In the genomic region with DNA sequence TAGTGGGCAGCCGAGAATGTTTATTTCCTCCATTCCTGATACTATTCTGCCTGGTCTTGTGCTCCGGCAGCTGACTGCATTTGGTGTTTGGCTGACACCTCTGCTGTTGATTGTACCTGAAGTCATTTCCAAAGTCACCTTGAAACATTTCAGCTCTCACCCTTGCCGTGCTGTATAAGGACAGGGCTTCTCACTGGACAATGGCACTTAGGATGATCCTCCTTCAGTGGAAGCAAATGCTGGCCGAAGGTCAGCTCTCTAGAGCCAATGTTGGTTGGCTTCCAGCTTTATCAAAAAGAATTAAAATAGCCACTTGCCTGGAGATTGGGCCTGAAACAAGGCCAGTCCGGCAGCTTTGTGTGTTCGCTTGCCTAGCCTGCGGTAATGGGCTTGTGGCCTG, we compare ENCODE assay signal across 20 cellular contexts. TPM values are rescaled to one million over a fixed set of nuclear protein-coding genes. Genes with fewer than 3 reads are reported as not detected.
DNase-seq lines count a peak whose midpoint lies in the region; ATAC-seq and TF ChIP-seq lines count a peak whose summit lies in the region.
"Had no signal": no experiment of that assay in that cellular context is flagged by ENCODE, and none has a peak within 500 bp of the region (broad histone marks: within the 10 kb centered on the region; RNA-seq: fewer than 3 reads in every experiment).

No MANE protein-coding gene starts in this region.

- H3K4me3 ChIP-seq in cardiac muscle cell (no peak overlapping the region), muscle layer of duodenum (ENCODE audit: low read depth in 1 of 2, low read length in 2 of 2) (peak overlapping the region in 1 of 2 donors; percentile 9), subcutaneous abdominal adipose tissue (ENCODE audit: low read depth in 1 of 5, low read length in 5 of 5) (peak overlapping the region in 4 of 5 donors; percentile 1 to 59 (median 42))
- H3K4me3 ChIP-seq: GM12878, hepatocyte, mucosa of descending colon had no signal

- H3K27ac ChIP-seq in cardiac muscle cell (peak overlapping the region; percentile 46), muscle layer of duodenum (ENCODE audit: low read length) (peak overlapping the region; percentile 61), subcutaneous abdominal adipose tissue (ENCODE audit: low read depth, low read length) (peak overlapping the region; percentile 97)
- H3K27ac ChIP-seq: hepatocyte, neutrophil had no signal

- H3K9me3 ChIP-seq in cardiac muscle cell (ENCODE audit: low read depth) (no peaks in the 10 kb centered on the region), muscle layer of duodenum (ENCODE audit: control insufficient read depth in 1 of 2, low read length in 2 of 2) (no peaks in the 10 kb centered on the region), subcutaneous abdominal adipose tissue (ENCODE audit: control insufficient read depth in 5 of 5, low read length in 5 of 5) (no peaks in the 10 kb centered on the region)
- H3K9me3 ChIP-seq: mucosa of descending colon, neutrophil had no signal

- H3K27me3 ChIP-seq in cardiac muscle cell = no peaks in the 10 kb centered on the region
- no peaks in the 10 kb centered on the region for H3K27me3 ChIP-seq in muscle layer of duodenum (ENCODE audit: low read depth, low read length)
- H3K27me3 ChIP-seq in subcutaneous abdominal adipose tissue (ENCODE audit: control insufficient read depth in 5 of 5, insufficient read depth in 4 of 5, low read length in 5 of 5) = no peaks in the 10 kb centered on the region
- H3K27me3 ChIP-seq: hepatocyte, neutrophil had no signal

- H3K4me1 ChIP-seq in cardiac muscle cell (ENCODE audit: low read depth) (peaks cover 12% of the 10 kb centered on the region), muscle layer of duodenum (ENCODE audit: control insufficient read depth in 1 of 2, insufficient read depth in 2 of 2, low read length in 2 of 2) (peaks cover 12 to 51% of the 10 kb centered on the region in 2 donors), subcutaneous abdominal adipose tissue (ENCODE audit: control insufficient read depth in 5 of 5, insufficient read depth in 5 of 5, low read length in 5 of 5) (peaks cover 11 to 86% (median 73%) of the 10 kb centered on the region in 5 donors)

- peaks cover 3% of the 10 kb centered on the region for H3K9me3 Mint-ChIP-seq in nephron progenitor cell
- H3K9me3 Mint-ChIP-seq in stimulated activated naive B cell treated with anti-CD40 and anti-IgM and Interleukin-4, amounts not matched to agents 10 μg/mL and 1 μg/mL and 100 μg/mL, for 72 hours = no peaks in the 10 kb centered on the region
- H3K9me3 Mint-ChIP-seq: activated naive CD8-positive, alpha-beta T cell treated with anti-CD3 and anti-CD28 coated beads, Interleukin-2, amount 50 U/mL, for 24 hours; CD4-positive, CD25-positive, alpha-beta regulatory T cell; stimulated activated naive CD8-positive, alpha-beta T cell treated with anti-CD3 and anti-CD28 coated beads, Interleukin-15, amount 100 ng/mL, for 72 hours had no signal

- DNase-seq in cerebellar cortex (ENCODE audit: low spot score) (peak; percentile 39), cardiac muscle cell (ENCODE audit: low read depth in 1 of 2, low spot score in 1 of 2) (peak in 1 of 2 donors; percentile 3), nephron progenitor cell (no peak)
- no peak for DNase-seq in stimulated activated naive B cell treated with anti-CD40 and anti-IgM and Interleukin-4, amounts not matched to agents 10 μg/mL and 1 μg/mL and 100 μg/mL, for 72 hours
- DNase-seq: activated naive CD8-positive, alpha-beta T cell treated with anti-CD3 and anti-CD28 coated beads, Interleukin-2, amount 50 U/mL, for 24 hours; CD4-positive, CD25-positive, alpha-beta regulatory T cell; effector memory CD4-positive, alpha-beta T cell; mucosa of descending colon; NCI-H1092; NCI-H2081 treated with DMSO at 0.1 percent for 48 hours; NCI-H524 treated with DMSO at 0.1 percent for 48 hours; stimulated activated CD4-positive, alpha-beta T cell treated with anti-CD3 and anti-CD28 coated beads, Interleukin-2, amount 100 ng/mL, for 24 hours; stimulated activated naive CD8-positive, alpha-beta T cell treated with anti-CD3 and anti-CD28 coated beads, Interleukin-15, amount 100 ng/mL, for 72 hours had no signal

- peaks cover 5% of the 10 kb centered on the region for H3K27me3 Mint-ChIP-seq in nephron progenitor cell (ENCODE audit: low read depth, poor library complexity)
- no peaks in the 10 kb centered on the region for H3K27me3 Mint-ChIP-seq in stimulated activated naive B cell treated with anti-CD40 and anti-IgM and Interleukin-4, amounts not matched to agents 10 μg/mL and 1 μg/mL and 100 μg/mL, for 72 hours
- H3K27me3 Mint-ChIP-seq: activated naive CD8-positive, alpha-beta T cell treated with anti-CD3 and anti-CD28 coated beads, Interleukin-2, amount 50 U/mL, for 24 hours; CD4-positive, CD25-positive, alpha-beta regulatory T cell; stimulated activated naive CD8-positive, alpha-beta T cell treated with anti-CD3 and anti-CD28 coated beads, Interleukin-15, amount 100 ng/mL, for 72 hours had no signal

- H3K27ac Mint-ChIP-seq in nephron progenitor cell = no peak overlapping the region
- H3K27ac Mint-ChIP-seq in stimulated activated naive B cell treated with anti-CD40 and anti-IgM and Interleukin-4, amounts not matched to agents 10 μg/mL and 1 μg/mL and 100 μg/mL, for 72 hours = no peak overlapping the region
- H3K27ac Mint-ChIP-seq: activated naive CD8-positive, alpha-beta T cell treated with anti-CD3 and anti-CD28 coated beads, Interleukin-2, amount 50 U/mL, for 24 hours; CD4-positive, CD25-positive, alpha-beta regulatory T cell had no signal

- ATAC-seq in HG02884 (IDR thresholded peaks at IDR 0.05; ENCODE audit: unreplicated experiment) = no peak
- no peak for ATAC-seq in GM21619 (IDR thresholded peaks at IDR 0.05; ENCODE audit: unreplicated experiment)
- no peak for ATAC-seq in stimulated activated naive B cell treated with anti-CD40 and anti-IgM and Interleukin-4, amounts not matched to agents 10 μg/mL and 1 μg/mL and 100 μg/mL, for 72 hours (replicated peaks)
- ATAC-seq: activated naive CD8-positive, alpha-beta T cell treated with anti-CD3 and anti-CD28 coated beads, Interleukin-2, amount 50 U/mL, for 24 hours; GM12878; mucosa of descending colon; stimulated activated naive CD8-positive, alpha-beta T cell treated with anti-CD3 and anti-CD28 coated beads, Interleukin-15, amount 100 ng/mL, for 72 hours had no signal

- H3K4me3 Mint-ChIP-seq in nephron progenitor cell = no peak overlapping the region
- no peak overlapping the region for H3K4me3 Mint-ChIP-seq in stimulated activated naive B cell treated with anti-CD40 and anti-IgM and Interleukin-4, amounts not matched to agents 10 μg/mL and 1 μg/mL and 100 μg/mL, for 72 hours
- H3K4me3 Mint-ChIP-seq: activated naive CD8-positive, alpha-beta T cell treated with anti-CD3 and anti-CD28 coated beads, Interleukin-2, amount 50 U/mL, for 24 hours; CD4-positive, CD25-positive, alpha-beta regulatory T cell; stimulated activated naive CD8-positive, alpha-beta T cell treated with anti-CD3 and anti-CD28 coated beads, Interleukin-15, amount 100 ng/mL, for 72 hours had no signal

- TF ChIP-seq CTCF in cardiac muscle cell (IDR thresholded peaks at IDR 0.05; ENCODE audit: low read depth, low read length) (no peak), nephron progenitor cell (IDR thresholded peaks at IDR 0.05) (no peak)

- peak overlapping the region; percentile 45 to 64 (median 62) for H3K9ac ChIP-seq in subcutaneous abdominal adipose tissue (ENCODE audit: low read length in 5 of 5)

- H3K4me1 Mint-ChIP-seq in nephron progenitor cell = peaks cover 2% of the 10 kb centered on the region
- H3K4me1 Mint-ChIP-seq in stimulated activated naive B cell treated with anti-CD40 and anti-IgM and Interleukin-4, amounts not matched to agents 10 μg/mL and 1 μg/mL and 100 μg/mL, for 72 hours = peaks cover 4 to 20% of the 10 kb centered on the region in 2 donors

- H3K36me3 ChIP-seq in cardiac muscle cell (no peaks in the 10 kb centered on the region), muscle layer of duodenum (ENCODE audit: control insufficient read depth in 1 of 2, insufficient read depth in 2 of 2, low read length in 2 of 2) (no peaks in the 10 kb centered on the region), subcutaneous abdominal adipose tissue (ENCODE audit: control insufficient read depth in 5 of 5, insufficient read depth in 5 of 5, low read length in 5 of 5) (peaks cover 0 to 35% (median 20%) of the 10 kb centered on the region in 5 donors)
- H3K36me3 ChIP-seq: neutrophil had no signal

- peaks cover 1% of the 10 kb centered on the region for H3K36me3 Mint-ChIP-seq in nephron progenitor cell (ENCODE audit: low read depth)
- peaks cover 6 to 7% of the 10 kb centered on the region in 2 donors for H3K36me3 Mint-ChIP-seq in stimulated activated naive B cell treated with anti-CD40 and anti-IgM and Interleukin-4, amounts not matched to agents 10 μg/mL and 1 μg/mL and 100 μg/mL, for 72 hours

RNA-seq across cellular contexts. Expression of a gene that starts 44.0 kb away (rescaled TPM):
- total RNA-seq in cardiac muscle cell = 52.3 and 78.0 TPM in 2 replicates
- polyA plus RNA-seq in cardiac muscle cell = 27.8 and 28.9 TPM in 2 replicates

Comparison
In these comparisons a context has a peak if more than half of its experiments do, and no peak if none do; other contexts are left out.
1. H3K27ac ChIP-seq: peak in every context shown above with its lines; median percentile 97 in subcutaneous abdominal adipose tissue; 61 in muscle layer of duodenum; 46 in cardiac muscle cell.